ENCODE assay signal across 8 cellular contexts in genomic region chr17:48026503-48027321, GRCh38. TPM values are rescaled to one million over a fixed set of nuclear protein-coding genes. Genes with fewer than 3 reads are reported as not detected.
DNase-seq lines count a peak whose midpoint lies in the region; ATAC-seq and TF ChIP-seq lines count a peak whose summit lies in the region.

No MANE protein-coding gene starts in this region.

- H3K79me2 ChIP-seq in ACC112 (ENCODE audit: control insufficient read depth, insufficient read depth, low read length, unreplicated experiment) (no peaks in the 10 kb centered on the region), SU-DHL-6 (ENCODE audit: insufficient read depth, low read length) (no peaks in the 10 kb centered on the region)

- H3K9ac ChIP-seq in SU-DHL-6 (ENCODE audit: low read length), result no peak overlapping the region

- peak; percentile 72 to 92 (median 91) for DNase-seq in NCI-H1417 (lab: John Stamatoyannopoulos, UW)
- DNase-seq in activated naive CD8-positive, alpha-beta T cell treated with anti-CD3 and anti-CD28 coated beads, Interleukin-2, amount 50 U/mL, for 16 hours (ENCODE audit: low read depth, low spot score), result peak; percentile 63
- DNase-seq in cardiac septum (ENCODE audit: low spot score), result peak; percentile 93
- peak; percentile 95 for DNase-seq in posterior vena cava (ENCODE audit: low spot score)
- peak; percentile 93 to 94 for DNase-seq in aorta

- TF ChIP-seq CTCF in SU-DHL-6 (IDR thresholded peaks at IDR 0.05; ENCODE audit: insufficient read depth, low read length, poor library complexity, severe bottlenecking), result peak; percentile 85

- H3K4me3 ChIP-seq in ACC112 (ENCODE audit: low read depth, low read length) (no peak overlapping the region), SU-DHL-6 (ENCODE audit: insufficient read depth, low read length, poor library complexity, severe bottlenecking) (no peak overlapping the region), aorta (ENCODE audit: low read length in 2 of 2) (no peak overlapping the region)

- ATAC-seq in GM18867 (IDR thresholded peaks at IDR 0.05; ENCODE audit: unreplicated experiment) (peak; percentile 23), aorta (ENCODE audit: low FRiP score) (peak; percentile 79)

- H3K4me2 ChIP-seq in SU-DHL-6 (ENCODE audit: low read depth, low read length, poor library complexity, severe bottlenecking), result no peak overlapping the region

- H2AFZ ChIP-seq in ACC112 (ENCODE audit: low read length, unreplicated experiment) (no peak overlapping the region), SU-DHL-6 (ENCODE audit: low read depth, low read length, severe bottlenecking) (peak overlapping the region; percentile 61)

- H3K27me3 ChIP-seq in ACC112 (ENCODE audit: insufficient read depth, low read length) (no peaks in the 10 kb centered on the region), SU-DHL-6 (ENCODE audit: low read length) (no peaks in the 10 kb centered on the region), aorta (ENCODE audit: control insufficient read depth in 1 of 2, insufficient read depth in 2 of 2, low read length in 1 of 2) (no peaks in the 10 kb centered on the region)

- H3K4me1 ChIP-seq in ACC112 (ENCODE audit: control insufficient read depth, insufficient read depth, low read length, unreplicated experiment) (peaks cover 24% of the 10 kb centered on the region), aorta (ENCODE audit: control insufficient read depth in 1 of 2, insufficient read depth in 2 of 2, low read length in 2 of 2) (no peaks in the 10 kb centered on the region)

- WGBS in aorta, 2 donors, result 7 to 10% methylated on average over 18 of the region's 18 CpGs

- H4K20me1 ChIP-seq in SU-DHL-6 (ENCODE audit: low read depth, low read length), result no peaks in the 10 kb centered on the region

- no peaks in the 10 kb centered on the region for H3K9me2 ChIP-seq in SU-DHL-6 (replicated peaks; ENCODE audit: insufficient read depth, low read length)

- H3K9me3 ChIP-seq in SU-DHL-6 (ENCODE audit: insufficient read depth, low read length) (no peaks in the 10 kb centered on the region), aorta (ENCODE audit: control insufficient read depth, low read length) (no peaks in the 10 kb centered on the region)

- H3K36me3 ChIP-seq in ACC112 (ENCODE audit: insufficient read depth, low read length) (no peaks in the 10 kb centered on the region), SU-DHL-6 (ENCODE audit: low read length) (no peaks in the 10 kb centered on the region), aorta (ENCODE audit: control insufficient read depth in 1 of 2, insufficient read depth in 2 of 2, low read length in 1 of 2) (no peaks in the 10 kb centered on the region)

- intact Hi-C loops in cardiac septum (cut with DNase I) (loop anchor here (1.0 to 10.0 kb wide), 2 partner anchors 48 to 588 kb away; partner anchors contain the start of genes HOXB7 and HOXB8), posterior vena cava (cut with DNase I) (loop anchor here (2.0 to 10.0 kb wide), 3 partner anchors 48 to 101 kb away; no protein-coding TSS in a partner anchor), aorta (cut with DNase I) (loop anchor here (1.0 to 10.0 kb wide), 4 partner anchors 22 to 568 kb away; partner anchors contain the start of genes HOXB3 (in 1 of the 2), HOXB5 (in 1 of the 2) and NFE2L1 (in 1 of the 2))

- H3K27ac ChIP-seq in ACC112 (ENCODE audit: low read depth, low read length) (peak overlapping the region; percentile 68), SU-DHL-6 (ENCODE audit: low read depth, low read length) (no peak overlapping the region), aorta (ENCODE audit: low read depth in 1 of 2, low read length in 2 of 2) (peak overlapping the region in 1 of 2 donors; percentile 69)

- no peaks in the 10 kb centered on the region for H3F3A ChIP-seq in SU-DHL-6 (ENCODE audit: insufficient read depth)

RNA-seq across cellular contexts. Expression of gene COPZ2, which starts 10.9 kb away (rescaled TPM):
- total RNA-seq in cardiac septum (78.6 TPM), posterior vena cava (100 to 1,000 TPM in 1 of 2 donors, 10 to 100 TPM in 1; 75.0 to 136 TPM), aorta (10 to 100 TPM; 59.9 to 84.2 TPM)
- polyA plus RNA-seq in aorta, result 100 to 1,000 TPM; 104 to 108 TPM

RNA-seq across cellular contexts. Expression of gene NFE2L1, which starts 21.4 kb away (rescaled TPM):
- total RNA-seq in cardiac septum (604 TPM), posterior vena cava (100 to 1,000 TPM; 255 to 263 TPM), aorta (100 to 1,000 TPM; 161 to 250 TPM)
- 10 to 100 TPM; 80.6 to 83.3 TPM for polyA plus RNA-seq in aorta

RNA-seq across cellular contexts. Expression of gene CDK5RAP3, which starts 55.8 kb away (rescaled TPM):
- total RNA-seq in cardiac septum (58.2 TPM), posterior vena cava (10 to 100 TPM; 80.3 to 95.8 TPM), aorta (100 to 1,000 TPM in 1 of 2 donors, 10 to 100 TPM in 1; 99.5 to 196 TPM)
- 100 to 1,000 TPM in 1 of 2 donors, 10 to 100 TPM in 1; 66.1 to 679 TPM for polyA plus RNA-seq in aorta
